9 cellular contexts compared by ENCODE assay signal in the genomic region with DNA sequence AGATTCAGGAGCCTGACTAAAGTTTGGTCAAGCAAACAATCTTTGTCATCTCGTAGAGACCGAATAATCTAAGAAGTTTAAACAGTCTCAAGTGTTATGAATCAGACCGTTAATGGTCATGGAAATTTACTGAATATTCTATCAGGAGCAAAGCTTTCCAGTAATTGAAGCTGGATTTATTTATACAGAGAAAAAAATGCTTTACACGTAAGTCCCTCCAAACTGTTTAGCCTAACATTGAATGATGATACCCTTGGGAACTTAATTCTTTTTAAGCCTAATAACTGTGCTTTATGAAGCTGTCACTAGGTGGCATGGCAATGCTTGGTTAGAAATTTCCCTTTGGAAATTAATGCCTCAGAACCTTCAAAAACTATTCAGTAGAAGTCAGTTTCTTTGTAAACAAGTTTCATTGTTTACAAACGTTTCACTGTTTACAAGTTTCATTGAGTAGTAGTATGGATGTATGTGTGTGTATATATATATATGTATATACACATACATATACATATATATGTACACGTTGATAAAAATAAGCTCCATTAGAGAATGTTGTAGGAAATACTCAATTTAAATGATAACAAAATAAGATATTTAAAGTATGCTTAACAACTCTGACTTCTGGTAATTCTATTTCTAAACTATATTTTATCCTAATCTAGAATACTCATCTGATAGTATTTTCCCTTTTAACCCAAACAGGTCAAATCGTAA. TPM values are rescaled to one million over a fixed set of nuclear protein-coding genes. Genes with fewer than 3 reads are reported as not detected.
DNase-seq lines count a peak whose midpoint lies in the region; ATAC-seq and TF ChIP-seq lines count a peak whose summit lies in the region.
"Had no signal": no experiment of that assay in that cellular context is flagged by ENCODE, and none has a peak within 500 bp of the region (broad histone marks: within the 10 kb centered on the region; RNA-seq: fewer than 3 reads in every experiment).

No MANE protein-coding gene starts in this region.

- H3K27ac ChIP-seq in coronary artery = peak overlapping the region in 1 of 2 donors; percentile 17

- intact Hi-C loops in Right ventricle myocardium superior (cut with DNase I) (loop anchor here (5.0 to 10.0 kb wide), 2 partner anchors 320 to 498 kb away; no protein-coding TSS in a partner anchor), Right ventricle myocardium inferior (cut with DNase I) (loop anchor here (5.0 kb wide), 2 partner anchors 318 to 498 kb away; no protein-coding TSS in a partner anchor)

- TF ChIP-seq CTCF in coronary artery (IDR thresholded peaks at IDR 0.05) = peak; percentile 41

- DNase-seq in Right ventricle myocardium superior (no peak), Right ventricle myocardium inferior (ENCODE audit: missing footprints) (no peak), NCI-H526 treated with DMSO at 0.1 percent for 48 hours (lab: John Stamatoyannopoulos, UW) (peak; percentile 45), coronary artery (ENCODE audit: low spot score) (no peak), lung microvascular endothelial cell (ENCODE audit: low read depth in 2 of 2) (peak; percentile 62 to 64), GM19240 (ENCODE audit: insufficient read length, low spot score) (no peak)
- DNase-seq: stimulated activated naive B cell treated with anti-CD40 and anti-IgM and Interleukin-4, amounts not matched to agents 10 μg/mL and 1 μg/mL and 100 μg/mL, for 72 hours had no signal

- no peak overlapping the region for H3K4me3 ChIP-seq in coronary artery

- ATAC-seq in Right ventricle myocardium superior (ENCODE audit: poor library complexity) = peak; percentile 61
- ATAC-seq in Right ventricle myocardium inferior = no peak
- ATAC-seq in HG03280 (IDR thresholded peaks at IDR 0.05; ENCODE audit: unreplicated experiment) = peak; percentile 69
- no peak for ATAC-seq in HG03457 (IDR thresholded peaks at IDR 0.05; ENCODE audit: unreplicated experiment)

RNA-seq across cellular contexts. Expression of gene DEPDC4, which starts 32.1 kb away (rescaled TPM):
- 0.32 TPM for total RNA-seq in Right ventricle myocardium superior
- total RNA-seq in Right ventricle myocardium inferior = 0.81 TPM
- 0.20 and 0.22 TPM in 2 replicates for total RNA-seq in lung microvascular endothelial cell

RNA-seq across cellular contexts. Expression of gene SCYL2, which starts 32.2 kb away (rescaled TPM):
- total RNA-seq in Right ventricle myocardium superior = 24.7 TPM
- total RNA-seq in Right ventricle myocardium inferior = 30.5 TPM
- 31.7 and 34.0 TPM in 2 replicates for total RNA-seq in lung microvascular endothelial cell

RNA-seq across cellular contexts. Expression of gene ACTR6, which starts 34.1 kb away (rescaled TPM):
- total RNA-seq in Right ventricle myocardium superior = 18.7 TPM
- 19.4 TPM for total RNA-seq in Right ventricle myocardium inferior
- 6.5 and 7.9 TPM in 2 replicates for total RNA-seq in lung microvascular endothelial cell

Comparison
In these comparisons a context has a peak if more than half of its experiments do, and no peak if none do; other contexts are left out.
1. ATAC-seq: peak in Right ventricle myocardium superior (single experiment) and HG03280 (single experiment); none in Right ventricle myocardium inferior (single experiment) and HG03457 (single experiment).
2. DNase-seq: peak in NCI-H526 treated with DMSO at 0.1 percent for 48 hours (single experiment) and lung microvascular endothelial cell (2 of 2); none in Right ventricle myocardium superior (single experiment), Right ventricle myocardium inferior (single experiment), coronary artery (single experiment) and GM19240 (single experiment).